Comparison of ENCODE assay signal across 11 cellular contexts in the genomic region with DNA sequence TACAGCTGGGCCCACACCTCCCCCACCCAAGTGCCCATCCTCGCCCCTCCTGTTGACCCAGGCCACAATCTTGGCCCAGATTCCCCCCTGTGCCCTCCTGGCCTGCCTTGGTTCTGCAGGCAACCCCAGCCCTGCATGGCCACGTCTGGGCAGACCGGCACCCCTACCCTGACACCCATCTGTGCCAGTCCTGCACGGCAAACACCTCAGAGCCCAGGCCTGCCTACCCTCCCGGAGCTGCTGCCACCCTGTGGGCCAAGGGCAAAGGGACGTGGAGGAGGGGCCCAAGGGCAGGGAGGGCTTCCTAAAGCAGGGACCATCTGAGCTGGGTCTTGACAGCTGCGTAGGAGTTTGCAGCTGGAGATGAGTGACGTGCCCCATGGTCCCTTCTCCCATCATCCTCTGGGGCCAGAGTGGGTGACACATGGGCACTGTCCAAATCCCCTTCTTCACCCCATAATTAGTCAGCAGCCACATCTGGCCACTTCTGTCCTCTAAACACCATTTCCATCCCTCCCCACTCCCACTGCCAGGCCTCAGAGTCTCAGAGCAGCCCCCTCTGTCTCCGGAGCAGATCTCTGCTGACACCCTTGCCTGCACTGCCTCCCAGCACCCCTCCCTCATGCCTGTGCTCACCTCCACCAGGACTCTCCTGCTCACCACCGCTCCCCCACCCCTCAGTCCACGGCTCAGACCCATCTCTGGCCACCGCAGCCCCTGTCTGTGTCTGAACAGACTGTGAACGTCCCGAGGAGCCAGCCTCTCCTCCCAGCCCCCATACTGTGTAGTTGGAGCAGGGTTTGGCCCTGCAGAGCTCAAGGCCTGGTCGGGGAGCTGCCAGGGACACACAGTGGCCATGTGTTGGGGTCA. TPM values are rescaled to one million over a fixed set of nuclear protein-coding genes. Genes with fewer than 3 reads are reported as not detected.
DNase-seq lines count a peak whose midpoint lies in the region; ATAC-seq, FAIRE-seq and TF ChIP-seq lines count a peak whose summit lies in the region.
"Had no signal": no experiment of that assay in that cellular context is flagged by ENCODE, and none has a peak within 500 bp of the region (broad histone marks: within the 10 kb centered on the region; RNA-seq: fewer than 3 reads in every experiment).

No MANE protein-coding gene starts in this region.

- no peak for ATAC-seq in activated naive CD4-positive, alpha-beta T cell treated with anti-CD3 and anti-CD28 coated beads, Interleukin-2, amount 50 U/mL, for 72 hours
- ATAC-seq: natural killer cell treated with Interleukin-12 subunit alpha and Interleukin-12 subunit beta and Interleukin-15 and Interleukin-18, amount 100 ng/mL, for 72 hours had no signal

- H3K9ac ChIP-seq in muscle layer of colon (ENCODE audit: low read length): no peak overlapping the region

- no peak for DNase-seq in activated naive CD4-positive, alpha-beta T cell treated with anti-CD3 and anti-CD28 coated beads, Interleukin-2, amount 50 U/mL, for 72 hours (ENCODE audit: low spot score in 2 of 2)
- DNase-seq in activated naive CD4-positive, alpha-beta T cell treated with anti-CD3 and anti-CD28 coated beads, Interleukin-2, amount 50 U/mL, for 16 hours: no peak
- DNase-seq in bronchial epithelial cell (ENCODE audit: low read depth) (no peak), vagina (ENCODE audit: extremely low spot score in 2 of 2) (no peak), DMS153 treated with DMSO at 0.1 percent for 48 hours (lab: John Stamatoyannopoulos, UW; ENCODE audit: unreplicated experiment) (no peak), hypothalamus (lab: John Stamatoyannopoulos, UW) (no peak), NCI-H187 treated with DMSO at 0.1 percent for 48 hours (lab: John Stamatoyannopoulos, UW) (no peak)
- DNase-seq: glutamatergic neuron, NCI-H446 treated with DMSO at 0.1 percent for 48 hours had no signal

- H3K27me3 ChIP-seq in bronchial epithelial cell (ENCODE audit: control insufficient read depth, insufficient read depth, low read length) (no peaks in the 10 kb centered on the region), muscle layer of colon (ENCODE audit: control insufficient read depth in 1 of 2, insufficient read depth in 2 of 2, low read length in 2 of 2) (no peaks in the 10 kb centered on the region), vagina (no peaks in the 10 kb centered on the region)

- H3K4me1 ChIP-seq in muscle layer of colon (ENCODE audit: insufficient read depth, low read length) (peaks cover 55% of the 10 kb centered on the region), vagina (peaks cover 75% of the 10 kb centered on the region)

- H3K27ac Mint-ChIP-seq in activated naive CD4-positive, alpha-beta T cell treated with anti-CD3 and anti-CD28 coated beads, Interleukin-2, amount 50 U/mL, for 72 hours: peak overlapping the region; percentile 39 to 50
- H3K27ac Mint-ChIP-seq: natural killer cell treated with Interleukin-12 subunit alpha and Interleukin-12 subunit beta and Interleukin-15 and Interleukin-18, amount 100 ng/mL, for 72 hours had no signal

- intact Hi-C loops in vagina (cut with DNase I): loop anchor here (5.0 kb wide), 1 partner anchor 42 kb away; no protein-coding TSS in a partner anchor

- H3K4me3 ChIP-seq in bronchial epithelial cell (ENCODE audit: low read depth, low read length) (no peak overlapping the region), muscle layer of colon (ENCODE audit: low read depth in 1 of 2, low read length in 2 of 2) (no peak overlapping the region), vagina (no peak overlapping the region)

- TF ChIP-seq POLR2A in vagina (IDR thresholded peaks at IDR 0.05): no peak

- no peak for FAIRE-seq in bronchial epithelial cell (lab: Jason Lieb, UNC)

- H3K36me3 Mint-ChIP-seq in activated naive CD4-positive, alpha-beta T cell treated with anti-CD3 and anti-CD28 coated beads, Interleukin-2, amount 50 U/mL, for 72 hours: no peaks in the 10 kb centered on the region
- H3K36me3 Mint-ChIP-seq: natural killer cell treated with Interleukin-12 subunit alpha and Interleukin-12 subunit beta and Interleukin-15 and Interleukin-18, amount 100 ng/mL, for 72 hours had no signal

- H3K9me3 Mint-ChIP-seq in activated naive CD4-positive, alpha-beta T cell treated with anti-CD3 and anti-CD28 coated beads, Interleukin-2, amount 50 U/mL, for 72 hours: no peaks in the 10 kb centered on the region
- H3K9me3 Mint-ChIP-seq: natural killer cell treated with Interleukin-12 subunit alpha and Interleukin-12 subunit beta and Interleukin-15 and Interleukin-18, amount 100 ng/mL, for 72 hours had no signal

- H3K36me3 ChIP-seq in bronchial epithelial cell (ENCODE audit: control insufficient read depth, insufficient read depth, low read length) (peaks cover 23% of the 10 kb centered on the region), muscle layer of colon (ENCODE audit: insufficient read depth, low read length) (peaks cover 24% of the 10 kb centered on the region), vagina (peaks cover 0 to 23% of the 10 kb centered on the region in 2 donors)

- H3K9me3 ChIP-seq in muscle layer of colon (ENCODE audit: low read length) (no peaks in the 10 kb centered on the region), vagina (no peaks in the 10 kb centered on the region)

- TF ChIP-seq CTCF in bronchial epithelial cell (IDR thresholded peaks at IDR 0.05; ENCODE audit: insufficient read depth, low read length, severe bottlenecking) (peak; percentile 2), vagina (IDR thresholded peaks at IDR 0.05) (no peak)

- H3K27ac ChIP-seq in muscle layer of colon (ENCODE audit: low read depth, low read length) (peak overlapping the region; percentile 65), vagina (peak overlapping the region; percentile 80)

RNA-seq across cellular contexts. Expression of a gene that starts 35.6 kb away (rescaled TPM):
- 10 to 100 TPM; 10.8 to 13.1 TPM for total RNA-seq in activated naive CD4-positive, alpha-beta T cell treated with anti-CD3 and anti-CD28 coated beads, Interleukin-2, amount 50 U/mL, for 72 hours
- total RNA-seq in bronchial epithelial cell (7.6 and 10.5 TPM in 2 replicates), vagina (13.5 TPM)
